In genomic region chr1:231610392-231610791, GRCh38 we compare ENCODE assay signal across 18 cellular contexts. TPM values are rescaled to one million over a fixed set of nuclear protein-coding genes. Genes with fewer than 3 reads are reported as not detected.
DNase-seq lines count a peak whose midpoint lies in the region; ATAC-seq, FAIRE-seq and TF ChIP-seq lines count a peak whose summit lies in the region.
"Had no signal": no experiment of that assay in that cellular context is flagged by ENCODE, and none has a peak within 500 bp of the region (broad histone marks: within the 10 kb centered on the region; RNA-seq: fewer than 3 reads in every experiment).

No MANE protein-coding gene starts in this region.

- H3K4me3 ChIP-seq in upper lobe of right lung (no peak overlapping the region), MG63 (no peak overlapping the region)
- H3K4me3 ChIP-seq: GM23338, K562, SK-N-MC had no signal

- H3K9me3 ChIP-seq in upper lobe of right lung, result no peaks in the 10 kb centered on the region
- no peaks in the 10 kb centered on the region for H3K9me3 ChIP-seq in MG63

- no peak overlapping the region for H3K27ac ChIP-seq in upper lobe of right lung
- H3K27ac ChIP-seq: SK-N-MC had no signal

- H3K36me3 ChIP-seq in upper lobe of right lung (no peaks in the 10 kb centered on the region), MG63 (no peaks in the 10 kb centered on the region)

- no peaks in the 10 kb centered on the region for H3K36me3 Mint-ChIP-seq in dendritic cell treated with granulocyte-macrophage colony-stimulating factor and Interleukin-4, amounts not matched to agents 40 ng/mL and 50 ng/mL, for 4 days (ENCODE audit: low read depth)

- H3K4me3 Mint-ChIP-seq in dendritic cell treated with granulocyte-macrophage colony-stimulating factor and Interleukin-4, amounts not matched to agents 40 ng/mL and 50 ng/mL, for 4 days, result no peak overlapping the region
- H3K4me3 Mint-ChIP-seq: GM23338 had no signal

- intact Hi-C loops in left cardiac atrium (cut with DNase I), result no loop called here
- intact Hi-C loops in cardiac septum (cut with DNase I), result no loop called here
- intact Hi-C loops in dendritic cell treated with granulocyte-macrophage colony-stimulating factor and Interleukin-4, amounts not matched to agents 40 ng/mL and 50 ng/mL, for 4 days (cut with micrococcal nuclease), result loop anchor here (2.0 to 5.0 kb wide), 2 partner anchors 16 to 167 kb away; partner anchors contain the start of gene DISC1
- intact Hi-C loops in upper lobe of right lung (cut with DNase I), result no loop called here

- H3K4me1 Mint-ChIP-seq in dendritic cell treated with granulocyte-macrophage colony-stimulating factor and Interleukin-4, amounts not matched to agents 40 ng/mL and 50 ng/mL, for 4 days (ENCODE audit: low read depth), result peaks cover 81% of the 10 kb centered on the region
- H3K4me1 Mint-ChIP-seq: GM23338 had no signal

- H3K27me3 ChIP-seq in upper lobe of right lung, result no peaks in the 10 kb centered on the region
- H3K27me3 ChIP-seq in MG63, result peaks cover 4% of the 10 kb centered on the region; the same call in 1 of the 2 replicates

- no peak for TF ChIP-seq CTCF in D721Med (IDR thresholded peaks at IDR 0.05; ENCODE audit: insufficient read depth, missing control alignments)
- TF ChIP-seq CTCF in upper lobe of right lung (IDR thresholded peaks at IDR 0.05), result no peak

- H3K27ac Mint-ChIP-seq in dendritic cell treated with granulocyte-macrophage colony-stimulating factor and Interleukin-4, amounts not matched to agents 40 ng/mL and 50 ng/mL, for 4 days, result peak overlapping the region; percentile 56
- H3K27ac Mint-ChIP-seq: GM23338 had no signal

- FAIRE-seq in D721Med (lab: Jason Lieb, UNC), result peak; percentile 56
- FAIRE-seq: GM12891, K562 had no signal

- no peak for DNase-seq in left cardiac atrium
- no peak for DNase-seq in cardiac septum (ENCODE audit: low spot score)
- DNase-seq in D721Med (ENCODE audit: insufficient read length, low spot score), result no peak
- DNase-seq in upper lobe of right lung, result no peak
- DNase-seq in NCI-H187 (lab: John Stamatoyannopoulos, UW), result no peak
- no peak for DNase-seq in MG63
- DNase-seq: GF-D8, NCI-H1436, NCI-H2029 treated with DMSO at 0.1 percent for 48 hours, NCI-H510A, NCI-H774 had no signal

- ATAC-seq in left cardiac atrium (peak; percentile 47 to 53), upper lobe of right lung (peak; percentile 44)
- ATAC-seq: GM23338, HCT116, K562, Panc1 had no signal

- no peaks in the 10 kb centered on the region for H3K27me3 Mint-ChIP-seq in dendritic cell treated with granulocyte-macrophage colony-stimulating factor and Interleukin-4, amounts not matched to agents 40 ng/mL and 50 ng/mL, for 4 days

- peaks cover 11% of the 10 kb centered on the region for H3K9me3 Mint-ChIP-seq in dendritic cell treated with granulocyte-macrophage colony-stimulating factor and Interleukin-4, amounts not matched to agents 40 ng/mL and 50 ng/mL, for 4 days
- H3K9me3 Mint-ChIP-seq: GM23338 had no signal

- H3K4me1 ChIP-seq in upper lobe of right lung, result peaks cover 6% of the 10 kb centered on the region

RNA-seq across cellular contexts. Expression of gene DISC1, which starts 16.2 kb away (rescaled TPM):
- total RNA-seq in left cardiac atrium (1 to 10 TPM; 5.0 to 5.4 TPM), cardiac septum (5.5 TPM), upper lobe of right lung (9.5 TPM)
- 2.8 and 3.5 TPM in 2 replicates for total RNA-seq in MG63 (2014; rRNA removed; shearing (Covaris generic); ENCODE audit: low replicate concordance)
